18 cellular contexts compared by ENCODE assay signal in genomic region chr3:188779537-188779936, GRCh38.
DNase-seq lines count a peak whose midpoint lies in the region; ATAC-seq and TF ChIP-seq lines count a peak whose summit lies in the region.
"Had no signal": no experiment of that assay in that cellular context is flagged by ENCODE, and none has a peak within 500 bp of the region (broad histone marks: within the 10 kb centered on the region; RNA-seq: fewer than 3 reads in every experiment).

No MANE protein-coding gene starts in this region.

- H3K9me3 ChIP-seq in body of pancreas, result no peaks in the 10 kb centered on the region
- no peaks in the 10 kb centered on the region for H3K9me3 ChIP-seq in gastroesophageal sphincter
- H3K9me3 ChIP-seq in upper lobe of left lung, result no peaks in the 10 kb centered on the region
- no peaks in the 10 kb centered on the region for H3K9me3 ChIP-seq in H9 (ENCODE audit: control insufficient read depth, low read depth, low read length)
- H3K9me3 ChIP-seq: prostate gland had no signal

- H4K5ac ChIP-seq in H9 (ENCODE audit: insufficient read length, low read depth, low read length), result no peak overlapping the region

- no peaks in the 10 kb centered on the region for H3K79me1 ChIP-seq in H9 (ENCODE audit: insufficient read depth, low read depth, low read length, poor library complexity, severe bottlenecking)

- H2BK120ac ChIP-seq in H9 (ENCODE audit: low read depth, low read length, poor library complexity, severe bottlenecking), result no peak overlapping the region

- H3K4me3 Mint-ChIP-seq in H9, result no peak overlapping the region
- H3K4me3 Mint-ChIP-seq: activated naive CD8-positive, alpha-beta T cell treated with anti-CD3 and anti-CD28 coated beads for 36 hours; activated T-helper 17 cell treated with anti-CD3 and anti-CD28 coated beads, Interleukin-2, amount 50 U/mL, for 72 hours; CD4-positive, alpha-beta memory T cell; T-cell had no signal

- no peak overlapping the region for H2BK12ac ChIP-seq in H9 (ENCODE audit: insufficient read length, low read depth, low read length)

- H3K4me3 ChIP-seq in body of pancreas (no peak overlapping the region), gastroesophageal sphincter (no peak overlapping the region), upper lobe of left lung (no peak overlapping the region)
- H3K4me3 ChIP-seq: prostate gland had no signal

- H3T11ph ChIP-seq in H9 (ENCODE audit: low read length), result no peak overlapping the region

- DNase-seq in body of pancreas (no peak), omental fat pad (ENCODE audit: low spot score) (no peak), upper lobe of left lung (no peak), NCI-H146 treated with DMSO at 0.1 percent for 48 hours (lab: John Stamatoyannopoulos, UW; ENCODE audit: unreplicated experiment) (no peak), cerebellar nuclear complex (lab: John Stamatoyannopoulos, UW) (no peak), H9 (no peak)
- DNase-seq: activated naive CD8-positive, alpha-beta T cell treated with anti-CD3 and anti-CD28 coated beads for 36 hours; CD4-positive, alpha-beta memory T cell; DMS53; dorsolateral prefrontal cortex; head of caudate nucleus; NCI-H1694; T-cell had no signal

- no peak for TF ChIP-seq CTCF in body of pancreas (IDR thresholded peaks at IDR 0.05)
- no peak for TF ChIP-seq CTCF in gastroesophageal sphincter (IDR thresholded peaks at IDR 0.05)
- no peak for TF ChIP-seq CTCF in omental fat pad (IDR thresholded peaks at IDR 0.05)
- TF ChIP-seq CTCF in upper lobe of left lung (IDR thresholded peaks at IDR 0.05), result no peak
- no peak for TF ChIP-seq CTCF in H9 (conservative IDR thresholded peaks at IDR 0.05)

- no peak overlapping the region for H3K14ac ChIP-seq in H9 (ENCODE audit: insufficient read depth, low read length)

- no peak for TF ChIP-seq POLR2A in body of pancreas (IDR thresholded peaks at IDR 0.05)
- TF ChIP-seq POLR2A in gastroesophageal sphincter (IDR thresholded peaks at IDR 0.05), result no peak
- TF ChIP-seq POLR2A in upper lobe of left lung (IDR thresholded peaks at IDR 0.05), result no peak

- H3K27me3 ChIP-seq in body of pancreas, result no peaks in the 10 kb centered on the region
- H3K27me3 ChIP-seq in gastroesophageal sphincter, result no peaks in the 10 kb centered on the region
- no peaks in the 10 kb centered on the region for H3K27me3 ChIP-seq in upper lobe of left lung
- H3K27me3 ChIP-seq in H9 (ENCODE audit: insufficient read depth, low read length), result no peaks in the 10 kb centered on the region
- H3K27me3 ChIP-seq: dorsolateral prefrontal cortex had no signal

- no peak overlapping the region for H3K27ac Mint-ChIP-seq in H9
- H3K27ac Mint-ChIP-seq: activated naive CD8-positive, alpha-beta T cell treated with anti-CD3 and anti-CD28 coated beads for 36 hours; activated T-helper 17 cell treated with anti-CD3 and anti-CD28 coated beads, Interleukin-2, amount 50 U/mL, for 72 hours; CD4-positive, alpha-beta memory T cell; T-cell had no signal

- H3K9me3 Mint-ChIP-seq in H9, result no peaks in the 10 kb centered on the region; a peak in 1 of 5 replicates
- H3K9me3 Mint-ChIP-seq: activated T-helper 17 cell treated with anti-CD3 and anti-CD28 coated beads, Interleukin-2, amount 50 U/mL, for 72 hours; CD4-positive, alpha-beta memory T cell; T-cell had no signal

- H3K4me1 ChIP-seq in body of pancreas, result peaks cover 45% of the 10 kb centered on the region
- peaks cover 25 to 87% (median 34%) of the 10 kb centered on the region in 3 donors for H3K4me1 ChIP-seq in gastroesophageal sphincter
- H3K4me1 ChIP-seq in upper lobe of left lung, result peaks cover 22 to 42% (median 33%) of the 10 kb centered on the region in 4 donors
- H3K4me1 ChIP-seq in H9 (ENCODE audit: insufficient read depth, low read length), result no peaks in the 10 kb centered on the region

- intact Hi-C loops in body of pancreas (cut with DNase I), result no loop called here

- no peak overlapping the region for H3K23ac ChIP-seq in H9 (ENCODE audit: insufficient read length, low read depth, low read length)

- no peak for TF ChIP-seq EP300 in gastroesophageal sphincter (IDR thresholded peaks at IDR 0.05)
- TF ChIP-seq EP300 in upper lobe of left lung (IDR thresholded peaks at IDR 0.05), result no peak

- no peak overlapping the region for H3K56ac ChIP-seq in H9 (ENCODE audit: insufficient read length, low read depth, low read length)

- H2BK20ac ChIP-seq in H9 (ENCODE audit: low read depth, low read length, poor library complexity, severe bottlenecking), result no peak overlapping the region

- H3K18ac ChIP-seq in H9 (ENCODE audit: insufficient read length, low read depth, low read length), result no peak overlapping the region

- ATAC-seq in body of pancreas, result peak; percentile 30
- peak; percentile 60 for ATAC-seq in gastroesophageal sphincter
- ATAC-seq in omental fat pad (ENCODE audit: low FRiP score), result peak; percentile 37
- ATAC-seq in upper lobe of left lung (ENCODE audit: low FRiP score in 2 of 2), result peak in 1 of 2 donors; percentile 38
- ATAC-seq: activated T-helper 17 cell treated with anti-CD3 and anti-CD28 coated beads, Interleukin-2, amount 50 U/mL, for 72 hours; T-cell had no signal

- H3K79me2 ChIP-seq in H9 (ENCODE audit: insufficient read depth, low read length), result no peaks in the 10 kb centered on the region

- H3K9ac ChIP-seq in H9 (ENCODE audit: extremely low read depth, insufficient read length, low read length), result no peak overlapping the region

- no peak overlapping the region for H3K4ac ChIP-seq in H9 (ENCODE audit: low read depth, low read length)

- H3K4me1 Mint-ChIP-seq in H9, result peaks cover 14 to 19% of the 10 kb centered on the region in 2 experiments
- H3K4me1 Mint-ChIP-seq: activated T-helper 17 cell treated with anti-CD3 and anti-CD28 coated beads, Interleukin-2, amount 50 U/mL, for 72 hours; T-cell had no signal

- no peak overlapping the region for H3K4me2 ChIP-seq in H9 (ENCODE audit: insufficient read depth, insufficient read length, low read length)

- no peak overlapping the region for H2AK5ac ChIP-seq in H9 (ENCODE audit: insufficient read length, low read length)

- H3K36me3 ChIP-seq in body of pancreas (replicated peaks in 1 of 2; ENCODE audit: insufficient read depth in 1 of 2, low read depth in 2 of 2) (no peaks in the 10 kb centered on the region), gastroesophageal sphincter (no peaks in the 10 kb centered on the region), upper lobe of left lung (no peaks in the 10 kb centered on the region)
- H3K36me3 ChIP-seq: prostate gland had no signal

- H2BK5ac ChIP-seq in H9 (ENCODE audit: insufficient read length, low read length), result no peak overlapping the region

- H3K27ac ChIP-seq in body of pancreas (peak overlapping the region in 1 of 4 donors; percentile 40), gastroesophageal sphincter (peak overlapping the region; percentile 57 to 82 (median 75)), upper lobe of left lung (peak overlapping the region; percentile 76 to 86 (median 82)), H9 (ENCODE audit: insufficient read length, low read depth, low read length) (no peak overlapping the region)
- H3K27ac ChIP-seq: epithelial cell of prostate, HL-60, prostate gland had no signal

- H3K36me3 Mint-ChIP-seq in H9 (ENCODE audit: insufficient read depth in 1 of 3, low read depth in 3 of 3), result peaks cover 0 to 2% (median 0%) of the 10 kb centered on the region in 3 experiments; a peak in 2 of 7 replicates

- H4K20me1 ChIP-seq in H9 (ENCODE audit: control insufficient read depth, insufficient read depth, insufficient read length), result no peaks in the 10 kb centered on the region

- H2BK15ac ChIP-seq in H9 (ENCODE audit: low read depth, low read length), result no peak overlapping the region

- H4K8ac ChIP-seq in H9 (replicated peaks; ENCODE audit: insufficient read length, low read depth, low read length), result no peak overlapping the region

- H3K27me3 Mint-ChIP-seq in H9 (ENCODE audit: low read depth), result no peaks in the 10 kb centered on the region
- H3K27me3 Mint-ChIP-seq: activated naive CD8-positive, alpha-beta T cell treated with anti-CD3 and anti-CD28 coated beads for 36 hours; activated T-helper 17 cell treated with anti-CD3 and anti-CD28 coated beads, Interleukin-2, amount 50 U/mL, for 72 hours; CD4-positive, alpha-beta memory T cell; T-cell had no signal

- 57 to 60% methylated on average over 1 of the region's 1 CpG for WGBS in body of pancreas, 2 donors
- 40 to 43% methylated on average over 1 of the region's 1 CpG for WGBS in gastroesophageal sphincter (ENCODE audit: low coverage in 1 of 2), 2 donors
- 66 to 72% methylated on average over 1 of the region's 1 CpG for WGBS in upper lobe of left lung, 2 donors
- no CpG with 5 or more reads among the region's 1 CpG for WGBS in H9 (ENCODE audit: extremely low coverage, insufficient read length, low lambda C conversion rate)

- H4K91ac ChIP-seq in H9 (ENCODE audit: insufficient read length, low read depth, low read length), result no peak overlapping the region

- H2AFZ ChIP-seq in H9 (ENCODE audit: low read length), result no peak overlapping the region

- no peaks in the 10 kb centered on the region for H3K23me2 ChIP-seq in H9 (ENCODE audit: insufficient read length, low read depth, low read length, poor library complexity, severe bottlenecking)
